In genomic region chr11:128512478-128513127, GRCh38 we compare ENCODE assay signal across 10 cellular contexts.
DNase-seq lines count a peak whose midpoint lies in the region; TF ChIP-seq lines count a peak whose summit lies in the region.
"Had no signal": no experiment of that assay in that cellular context is flagged by ENCODE, and none has a peak within 500 bp of the region (broad histone marks: within the 10 kb centered on the region; RNA-seq: fewer than 3 reads in every experiment).

No MANE protein-coding gene starts in this region.

- H2BK5ac ChIP-seq in mesendoderm (ENCODE audit: low read length) = no peak overlapping the region

- no peaks in the 10 kb centered on the region for H3K27me3 ChIP-seq in effector memory CD4-positive, alpha-beta T cell (replicated peaks; ENCODE audit: control insufficient read depth, insufficient read depth, low read length, poor library complexity, severe bottlenecking)
- H3K27me3 ChIP-seq in suprapubic skin (no peaks in the 10 kb centered on the region), mesendoderm (ENCODE audit: insufficient read depth, low read length, poor library complexity) (no peaks in the 10 kb centered on the region)

- no peak overlapping the region for H3K9ac ChIP-seq in mesendoderm (ENCODE audit: low read length)

- 75% methylated on average over 9 of the region's 14 CpGs for WGBS in suprapubic skin
- no CpG with 5 or more reads among the region's 14 CpGs for WGBS in mesendoderm (ENCODE audit: extremely low coverage, insufficient coverage, low lambda C conversion rate)

- H2BK120ac ChIP-seq in mesendoderm (ENCODE audit: low read depth, low read length) = no peak overlapping the region

- peaks cover 7% of the 10 kb centered on the region for H3K36me3 Mint-ChIP-seq in type B pancreatic cell

- peaks cover 18% of the 10 kb centered on the region for H3K79me2 ChIP-seq in mesendoderm (ENCODE audit: control insufficient read depth, insufficient read depth, low read length)

- no peaks in the 10 kb centered on the region for H3K9me3 ChIP-seq in effector memory CD4-positive, alpha-beta T cell (ENCODE audit: control insufficient read depth, low read length)
- H3K9me3 ChIP-seq in suprapubic skin = no peaks in the 10 kb centered on the region

- H3K79me1 ChIP-seq in mesendoderm (ENCODE audit: low read length) = peaks cover 30% of the 10 kb centered on the region

- no peak overlapping the region for H3K56ac ChIP-seq in mesendoderm (ENCODE audit: low read length)

- H3K4me1 ChIP-seq in effector memory CD4-positive, alpha-beta T cell (ENCODE audit: control insufficient read depth, insufficient read depth, low read length, poor library complexity, severe bottlenecking) = peaks cover 58% of the 10 kb centered on the region
- H3K4me1 ChIP-seq in suprapubic skin (peaks cover 45% of the 10 kb centered on the region), mesendoderm (ENCODE audit: control insufficient read depth, low read depth, low read length) (no peaks in the 10 kb centered on the region)

- H3K27ac Mint-ChIP-seq in type B pancreatic cell = no peak overlapping the region

- H3K27ac ChIP-seq in effector memory CD4-positive, alpha-beta T cell (ENCODE audit: insufficient read depth, low read length, poor library complexity, severe bottlenecking) = peak overlapping the region; percentile 93
- no peak overlapping the region for H3K27ac ChIP-seq in suprapubic skin
- H3K27ac ChIP-seq in mesendoderm (ENCODE audit: low read depth, low read length) = no peak overlapping the region

- TF ChIP-seq CTCF in suprapubic skin (IDR thresholded peaks at IDR 0.05) = no peak
- no peak for TF ChIP-seq CTCF in type B pancreatic cell (conservative IDR thresholded peaks at IDR 0.05)

- H3K4me1 Mint-ChIP-seq in type B pancreatic cell (ENCODE audit: unreplicated experiment) = peaks cover 29% of the 10 kb centered on the region

- no peak overlapping the region for H4K5ac ChIP-seq in mesendoderm (ENCODE audit: low read length)

- H4K8ac ChIP-seq in mesendoderm (ENCODE audit: low read depth, low read length) = no peak overlapping the region

- H3K27me3 Mint-ChIP-seq in type B pancreatic cell = no peaks in the 10 kb centered on the region

- peak overlapping the region; percentile 90 for H3K4me3 ChIP-seq in effector memory CD4-positive, alpha-beta T cell (ENCODE audit: insufficient read depth, low read depth, low read length, poor library complexity, severe bottlenecking)
- H3K4me3 ChIP-seq in suprapubic skin (peak overlapping the region; percentile 3), mesendoderm (ENCODE audit: low read length) (no peak overlapping the region)

- DNase-seq in activated T-cell treated with anti-CD3 and anti-CD28 coated beads, Interleukin-2, amount 50 U/mL, for 1 hour = peak; percentile 54
- no peak for DNase-seq in activated T-cell treated with anti-CD3 and anti-CD28 coated beads for 4 hours
- DNase-seq in activated CD4-positive, CD25-positive, alpha-beta regulatory T cell treated with anti-CD3 and anti-CD28 coated beads, Interleukin-2, amount 50 U/mL, for 72 hours = peak; percentile 62
- peak in 1 of 3 donors; percentile 49 for DNase-seq in effector memory CD4-positive, alpha-beta T cell
- no peak for DNase-seq in suprapubic skin (ENCODE audit: low spot score in 2 of 2)
- no peak for DNase-seq in dermis blood vessel endothelial cell
- DNase-seq in mesendoderm = no peak
- DNase-seq in type B pancreatic cell (ENCODE audit: extremely low spot score, unreplicated experiment) = no peak
- DNase-seq: erythroblast, NCI-H1436 treated with DMSO at 0.1 percent for 48 hours had no signal

- H3K23ac ChIP-seq in mesendoderm (ENCODE audit: low read length) = no peak overlapping the region

- no peak overlapping the region for H3K4me2 ChIP-seq in mesendoderm (ENCODE audit: low read length)

- peaks cover 22% of the 10 kb centered on the region for H3K36me3 ChIP-seq in effector memory CD4-positive, alpha-beta T cell (ENCODE audit: control insufficient read depth, insufficient read depth, low read length)
- no peaks in the 10 kb centered on the region for H3K36me3 ChIP-seq in suprapubic skin
- H3K36me3 ChIP-seq in mesendoderm (ENCODE audit: control insufficient read depth, insufficient read depth, low read length) = peaks cover 2% of the 10 kb centered on the region

- no peak for TF ChIP-seq POLR2A in suprapubic skin (IDR thresholded peaks at IDR 0.05)

- H3K9me3 Mint-ChIP-seq in type B pancreatic cell = peaks cover 5% of the 10 kb centered on the region

- no peak overlapping the region for H3K18ac ChIP-seq in mesendoderm (ENCODE audit: low read length)

- no peak overlapping the region for H3K4me3 Mint-ChIP-seq in type B pancreatic cell

- H2BK15ac ChIP-seq in mesendoderm (replicated peaks; ENCODE audit: low read depth) = no peak overlapping the region

- TF ChIP-seq EP300 in suprapubic skin (IDR thresholded peaks at IDR 0.05) = no peak

- no peak overlapping the region for H3K4ac ChIP-seq in mesendoderm (ENCODE audit: low read depth, low read length)

- no peak overlapping the region for H2AK5ac ChIP-seq in mesendoderm (ENCODE audit: low read length)

Comparison
In these comparisons a context has a peak if more than half of its experiments do, and no peak if none do; other contexts are left out.
1. DNase-seq: peak in activated T-cell treated with anti-CD3 and anti-CD28 coated beads, Interleukin-2, amount 50 U/mL, for 1 hour (single experiment) and activated CD4-positive, CD25-positive, alpha-beta regulatory T cell treated with anti-CD3 and anti-CD28 coated beads, Interleukin-2, amount 50 U/mL, for 72 hours (single experiment); none in activated T-cell treated with anti-CD3 and anti-CD28 coated beads for 4 hours (single experiment), suprapubic skin (0 of 2), dermis blood vessel endothelial cell (single experiment), mesendoderm (single experiment) and type B pancreatic cell (single experiment).